Comparison of ENCODE assay signal across 8 cellular contexts in genomic region chr12:98595152-98595988, GRCh38. TPM values are rescaled to one million over a fixed set of nuclear protein-coding genes. Genes with fewer than 3 reads are reported as not detected.
A peak's percentile ranks its signal among the peaks of the same experiment; 100 is the strongest.
DNase-seq lines count a peak whose midpoint lies in the region; ATAC-seq lines count a peak whose summit lies in the region.

No MANE protein-coding gene starts in this region.

- peak overlapping the region; percentile 90 to 95 (median 91) for H3K4me3 Mint-ChIP-seq in T-cell

- no peaks in the 10 kb centered on the region for H3K9me3 Mint-ChIP-seq in T-cell

- no peak for DNase-seq in HAP-1 (ENCODE audit: low spot score in 2 of 2)
- peak in 3 of 34 experiments; percentile 11 to 27 (median 23) for DNase-seq in T-cell
- peak; percentile 60 for DNase-seq in fibroblast of gingiva (ENCODE audit: low read depth)
- peak; percentile 32 for DNase-seq in pulmonary artery endothelial cell (ENCODE audit: low read depth, low spot score)
- DNase-seq in HT-29 (ENCODE audit: low spot score) = no peak
- no peak for DNase-seq in COR-L47 (lab: John Stamatoyannopoulos, UW)
- DNase-seq in NCI-H187 (lab: John Stamatoyannopoulos, UW) = no peak

- H3K27me3 ChIP-seq in HAP-1 (ENCODE audit: low read depth) = no peaks in the 10 kb centered on the region

- peaks cover 23% of the 10 kb centered on the region for H3K36me3 Mint-ChIP-seq in T-cell

- no peaks in the 10 kb centered on the region for H3K27me3 Mint-ChIP-seq in T-cell

- H3K36me3 ChIP-seq in HAP-1 (replicated peaks) = peaks cover 64% of the 10 kb centered on the region

- H3K27ac Mint-ChIP-seq in T-cell = peak overlapping the region; percentile 95 to 99

- POLR2A ChIA-PET in T-cell (lab: Charles Lee) = interaction anchor here (0.6 to 1.2 kb wide), 4 partner anchors 24 to 81 kb away, joined by 3 to 6 read pairs (median 4); no protein-coding TSS in a partner anchor

- peaks cover 10% of the 10 kb centered on the region for H3K4me1 ChIP-seq in HAP-1

- no peaks in the 10 kb centered on the region for H3K9me3 ChIP-seq in HAP-1

- CTCF ChIA-PET in T-cell (lab: Charles Lee) = interaction anchor here in 1 of 2 donors (0.8 to 1.1 kb wide), 2 partner anchors 51 to 56 kb away, joined by 3 read pairs; no protein-coding TSS in a partner anchor

- ATAC-seq in T-cell (replicated peaks in 1 of 4) = no peak
- no peak for ATAC-seq in GM18517 (IDR thresholded peaks at IDR 0.05; ENCODE audit: unreplicated experiment)

- peak overlapping the region; percentile 98 for H3K4me3 ChIP-seq in HAP-1

- peaks cover 27 to 43% (median 36%) of the 10 kb centered on the region in 3 donors for H3K4me1 Mint-ChIP-seq in T-cell

- in situ Hi-C loops in HAP-1 (cut with MboI; ENCODE audit: low sequenced_read_pairs) = no loop called here

RNA-seq across cellular contexts. Expression of gene SLC25A3, which starts 1.9 kb away (rescaled TPM):
- 100 to 1,000 TPM; 256 to 438 (median 269) TPM for total RNA-seq in T-cell
- 665 and 765 TPM in 2 replicates for total RNA-seq in pulmonary artery endothelial cell
- 575 and 586 TPM in 2 replicates for total RNA-seq in HT-29 (2014; rRNA removed; shearing (Covaris generic))

RNA-seq across cellular contexts. Expression of gene IKBIP, which starts 49.2 kb away (rescaled TPM):
- total RNA-seq in T-cell = 1 to 10 TPM; 2.2 to 8.7 (median 7.3) TPM
- total RNA-seq in pulmonary artery endothelial cell = 49.6 and 67.0 TPM in 2 replicates
- total RNA-seq in HT-29 (2014; rRNA removed; shearing (Covaris generic)) = 2.5 and 3.5 TPM in 2 replicates

RNA-seq across cellular contexts. Expression of gene APAF1, which starts 49.7 kb away (rescaled TPM):
- total RNA-seq in T-cell (10 to 100 TPM; 20.7 to 27.6 (median 23.5) TPM), pulmonary artery endothelial cell (29.3 and 40.8 TPM in 2 replicates)
- total RNA-seq in HT-29 (2014; rRNA removed; shearing (Covaris generic)) = 6.5 and 7.9 TPM in 2 replicates

Comparison
In these comparisons a context has a peak if more than half of its experiments do, and no peak if none do; other contexts are left out.
1. DNase-seq: peak in fibroblast of gingiva (single experiment) and pulmonary artery endothelial cell (single experiment); none in HAP-1 (0 of 2), HT-29 (single experiment), COR-L47 (single experiment) and NCI-H187 (0 of 2).